In genomic region chr6:79687759-79688158, GRCh38 we compare ENCODE assay signal across 19 cellular contexts. TPM values are rescaled to one million over a fixed set of nuclear protein-coding genes. Genes with fewer than 3 reads are reported as not detected.
DNase-seq lines count a peak whose midpoint lies in the region; ATAC-seq and FAIRE-seq lines count a peak whose summit lies in the region.
"Had no signal": no experiment of that assay in that cellular context is flagged by ENCODE, and none has a peak within 500 bp of the region (broad histone marks: within the 10 kb centered on the region; RNA-seq: fewer than 3 reads in every experiment).

No MANE protein-coding gene starts in this region.

- H3K27ac ChIP-seq in small intestine (ENCODE audit: low read depth in 1 of 2, low read length in 1 of 2), result peak overlapping the region; percentile 11 to 38
- H3K27ac ChIP-seq: coronary artery, HL-60 had no signal

- peak; percentile 50 for ATAC-seq in left ventricle myocardium superior
- ATAC-seq in HG03342 (IDR thresholded peaks at IDR 0.05; ENCODE audit: unreplicated experiment), result no peak
- ATAC-seq: CD8-positive, alpha-beta T cell; T-cell had no signal

- H3K36me3 ChIP-seq in small intestine (ENCODE audit: control insufficient read depth in 2 of 2, insufficient read depth in 2 of 2, low read length in 2 of 2), result no peaks in the 10 kb centered on the region

- WGBS in small intestine, 3 donors, result 21 to 53% (median 40%) methylated on average over 1 of the region's 1 CpG

- intact Hi-C loops in left ventricle myocardium superior (cut with micrococcal nuclease), result no loop called here

- H3K4me1 ChIP-seq in small intestine (ENCODE audit: control insufficient read depth in 2 of 2, insufficient read depth in 1 of 2, low read depth in 1 of 2, low read length in 1 of 2), result peaks cover 4 to 5% of the 10 kb centered on the region in 2 donors

- no peaks in the 10 kb centered on the region for H3K27me3 ChIP-seq in small intestine (ENCODE audit: control insufficient read depth in 2 of 2, insufficient read depth in 2 of 2, low read length in 2 of 2)

- peak overlapping the region in 1 of 2 donors; percentile 14 for H3K4me3 ChIP-seq in small intestine (ENCODE audit: low read depth in 1 of 2, low read length in 2 of 2)
- H3K4me3 ChIP-seq: coronary artery had no signal

- FAIRE-seq in small intestine (lab: Jason Lieb, UNC), result no peak

- DNase-seq in NCI-H2107 treated with DMSO at 0.1 percent for 48 hours (lab: John Stamatoyannopoulos, UW; ENCODE audit: unreplicated experiment) (peak; percentile 39), NCI-H2107 (lab: John Stamatoyannopoulos, UW) (no peak), NCI-H82 (lab: John Stamatoyannopoulos, UW) (peak; percentile 71), left ventricle myocardium superior (no peak), small intestine (peak; percentile 75), mucosa of gallbladder (ENCODE audit: low spot score) (no peak), NCI-H2196 (lab: John Stamatoyannopoulos, UW; ENCODE audit: unreplicated experiment) (no peak)
- DNase-seq: activated CD4-positive, alpha-beta T cell treated with anti-CD3 and anti-CD28 coated beads for 4 hours; activated T-cell treated with anti-CD3 and anti-CD28 coated beads, Interleukin-2, amount 50 U/mL, for 1 hour; amniotic stem cell; CD8-positive, alpha-beta T cell; H7; Kasumi-1; left cardiac atrium; NCI-H345; T-cell had no signal

- no peaks in the 10 kb centered on the region for H3K9me3 ChIP-seq in small intestine (ENCODE audit: control insufficient read depth, low read depth)

RNA-seq across cellular contexts. Expression of gene SH3BGRL2, which starts 56.6 kb away (rescaled TPM):
- total RNA-seq in left ventricle myocardium superior (9.0 TPM), mucosa of gallbladder (64.3 TPM)
- polyA plus RNA-seq in small intestine, result 10 to 100 TPM; 31.9 to 41.2 (median 36.3) TPM

Comparison
In these comparisons a context has a peak if more than half of its experiments do, and no peak if none do; other contexts are left out.
1. DNase-seq: peak in NCI-H2107 treated with DMSO at 0.1 percent for 48 hours (single experiment), NCI-H82 (single experiment) and small intestine (single experiment); none in NCI-H2107 (single experiment), left ventricle myocardium superior (single experiment), mucosa of gallbladder (single experiment) and NCI-H2196 (single experiment).